In the genomic region with DNA sequence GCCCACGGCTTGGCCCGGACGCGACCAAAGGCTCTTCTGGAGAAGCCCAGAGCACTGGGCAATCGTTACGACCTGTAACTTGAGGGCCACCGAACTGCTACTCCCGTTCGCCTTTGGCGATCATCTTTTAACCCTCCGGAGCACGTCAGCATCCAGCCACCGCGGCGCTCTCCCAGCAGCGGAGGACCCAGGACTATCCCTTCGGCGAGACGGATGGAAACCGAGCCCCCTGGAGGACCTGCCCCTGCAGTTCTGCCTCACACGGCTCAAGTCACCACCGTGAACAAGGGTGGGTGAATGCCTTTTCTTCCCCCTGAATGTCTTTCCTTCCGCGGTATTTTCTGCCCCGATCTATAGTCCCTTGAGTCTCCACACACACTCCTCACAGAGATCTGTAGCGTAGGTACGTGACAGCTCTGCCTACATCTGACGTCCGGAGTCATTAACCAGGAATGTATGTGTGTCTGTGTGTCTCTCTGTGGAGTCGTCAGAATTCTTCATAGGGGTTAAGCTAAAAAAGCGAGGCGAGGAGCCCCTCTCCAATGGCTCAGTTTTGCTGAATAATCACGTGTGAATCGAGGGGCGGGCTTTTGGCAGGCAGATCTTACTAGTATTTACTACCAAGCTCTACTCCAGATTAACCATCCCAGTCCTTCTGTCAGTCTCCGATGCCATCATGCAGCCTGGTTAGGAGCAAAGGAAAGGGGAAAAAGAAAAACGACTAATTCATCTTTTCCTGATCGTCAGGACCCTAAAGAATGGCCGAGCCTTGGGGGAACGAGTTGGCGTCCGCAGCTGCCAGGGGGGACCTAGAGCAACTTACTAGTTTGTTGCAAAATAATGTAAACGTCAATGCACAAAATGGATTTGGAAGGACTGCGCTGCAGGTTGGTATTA, we compare ENCODE assay signal across 8 cellular contexts. TPM values are rescaled to one million over a fixed set of nuclear protein-coding genes. Genes with fewer than 3 reads are reported as not detected.
DNase-seq lines count a peak whose midpoint lies in the region; ATAC-seq and TF ChIP-seq lines count a peak whose summit lies in the region.

A gene (plus strand): TSS at position 635 of the 897 bp plus-strand sequence. CDS start 124 bp downstream, at position 759.

- peak within 1 kb of the TSS; percentile 93 for H3K9ac ChIP-seq in GM23248

- H3K27ac ChIP-seq in GM23248 (peak within 1 kb of the TSS; percentile 96), KOPT-K1 (ENCODE audit: low read depth, low read length, poor library complexity, severe bottlenecking) (peak within 1 kb of the TSS; percentile 98), PC-9 (peak within 1 kb of the TSS; percentile 24; the same call in 1 of the 2 replicates)

- peak; percentile 97 for DNase-seq in EL
- peak; percentile 92 for DNase-seq in GM23248
- DNase-seq in PC-9: peak; percentile 37 to 69
- DNase-seq in activated T-helper 2 cell treated with anti-CD3 and anti-CD28 coated beads, Interferon-gamma antibody, Interleukin-2, Interleukin-4, amounts not matched to agents 10 μg/mL and 5 μg/mL and 100 μg/mL, durations not matched to agents 14 hours and 24 hours and 36 hours (ENCODE audit: low spot score): peak; percentile 52
- peak; percentile 93 for DNase-seq in fibroblast of mammary gland (ENCODE audit: low read depth)
- peak; percentile 17 to 76 (median 49) for DNase-seq in naive thymus-derived CD8-positive, alpha-beta T cell
- no peak for DNase-seq in type B pancreatic cell (ENCODE audit: extremely low spot score, unreplicated experiment)

- in situ Hi-C loops in GM23248 (cut with MboI): no loop called here

- H3F3A ChIP-seq in GM23248 (ENCODE audit: insufficient read depth) (peaks cover 33% of the 10 kb centered on the region), PC-9 (ENCODE audit: insufficient read depth, low read depth) (peaks cover 18% of the 10 kb centered on the region)

- peak within 1 kb of the TSS; percentile 95 for H3K4me3 Mint-ChIP-seq in activated T-helper 2 cell treated with anti-CD3 and anti-CD28 coated beads, Interferon-gamma antibody, Interleukin-2, Interleukin-4, amounts not matched to agents 10 μg/mL and 5 μg/mL and 100 μg/mL, durations not matched to agents 14 hours and 24 hours and 36 hours (ENCODE audit: low read depth)
- peak within 1 kb of the TSS; percentile 90 to 99 (median 98) for H3K4me3 Mint-ChIP-seq in naive thymus-derived CD8-positive, alpha-beta T cell
- peak within 1 kb of the TSS; percentile 92 for H3K4me3 Mint-ChIP-seq in type B pancreatic cell

- H3K27me3 ChIP-seq in GM23248 (replicated peaks; ENCODE audit: insufficient read depth) (no peaks in the 10 kb centered on the region), PC-9 (ENCODE audit: insufficient read depth, low read depth) (no peaks in the 10 kb centered on the region)

- ATAC-seq in naive thymus-derived CD8-positive, alpha-beta T cell: peak; percentile 27 to 33

- H3K4me2 ChIP-seq in GM23248 (ENCODE audit: unreplicated experiment): peak within 1 kb of the TSS; percentile 89
- H3K4me2 ChIP-seq in PC-9: peak within 1 kb of the TSS; percentile 82

- H3K9me2 ChIP-seq in GM23248 (ENCODE audit: insufficient read depth) (no peaks in the 10 kb centered on the region), PC-9 (ENCODE audit: insufficient read depth) (no peaks in the 10 kb centered on the region)

- H3K79me2 ChIP-seq in GM23248 (ENCODE audit: insufficient read depth): peaks cover 52% of the 10 kb centered on the region
- no peaks in the 10 kb centered on the region for H3K79me2 ChIP-seq in PC-9 (ENCODE audit: low read depth)

- H2AFZ ChIP-seq in GM23248 (peak within 1 kb of the TSS; percentile 92), PC-9 (peak within 1 kb of the TSS; percentile 99)

- CTCF ChIA-PET in PC-9 (lab: Charles Lee): interaction anchor here (0.6 kb wide), 1 partner anchor 246 kb away, joined by 4 read pairs; no protein-coding TSS in a partner anchor

- H4K20me1 ChIP-seq in GM23248 (ENCODE audit: insufficient read depth): no peaks in the 10 kb centered on the region
- H4K20me1 ChIP-seq in PC-9 (ENCODE audit: insufficient read depth): no peaks in the 10 kb centered on the region

- TF ChIP-seq CTCF in PC-9 (conservative IDR thresholded peaks at IDR 0.05) (no peak), fibroblast of mammary gland (conservative IDR thresholded peaks at IDR 0.05; ENCODE audit: control insufficient read depth, insufficient read depth, low read depth, low read length) (no peak), type B pancreatic cell (conservative IDR thresholded peaks at IDR 0.05) (peak; percentile 28)

- 1% methylated on average over 44 of the region's 44 CpGs for WGBS in GM23248 (ENCODE audit: low coverage in 1 of 2, low lambda C conversion rate in 2 of 2, missing lambda C conversion rate in 2 of 2), 2 experiments

- H3K27ac Mint-ChIP-seq in activated T-helper 2 cell treated with anti-CD3 and anti-CD28 coated beads, Interferon-gamma antibody, Interleukin-2, Interleukin-4, amounts not matched to agents 10 μg/mL and 5 μg/mL and 100 μg/mL, durations not matched to agents 14 hours and 24 hours and 36 hours: peak within 1 kb of the TSS; percentile 96
- peak within 1 kb of the TSS; percentile 28 to 95 (median 92) for H3K27ac Mint-ChIP-seq in naive thymus-derived CD8-positive, alpha-beta T cell
- H3K27ac Mint-ChIP-seq in type B pancreatic cell: peak within 1 kb of the TSS; percentile 87

- POLR2A ChIA-PET in PC-9 (lab: Charles Lee; ENCODE audit: unreplicated experiment): interaction anchor here (0.5 kb wide), 1 partner anchor 94 kb away, joined by 3 read pairs; no protein-coding TSS in a partner anchor
- POLR2A ChIA-PET in naive thymus-derived CD8-positive, alpha-beta T cell (lab: Charles Lee): interaction anchor here (2.7 to 4.0 kb wide), 3 partner anchors 8 to 266 kb away, joined by 9 to 49 read pairs (median 30); a partner anchor contains a TSS

- H3K9me3 Mint-ChIP-seq in activated T-helper 2 cell treated with anti-CD3 and anti-CD28 coated beads, Interferon-gamma antibody, Interleukin-2, Interleukin-4, amounts not matched to agents 10 μg/mL and 5 μg/mL and 100 μg/mL, durations not matched to agents 14 hours and 24 hours and 36 hours: no peaks in the 10 kb centered on the region
- no peaks in the 10 kb centered on the region for H3K9me3 Mint-ChIP-seq in naive thymus-derived CD8-positive, alpha-beta T cell
- H3K9me3 Mint-ChIP-seq in type B pancreatic cell: no peaks in the 10 kb centered on the region

- H3K4me3 ChIP-seq in GM23248 (peak within 1 kb of the TSS; percentile 96), PC-9 (peak within 1 kb of the TSS; percentile 86), fibroblast of mammary gland (ENCODE audit: control insufficient read depth, low read depth, low read length) (peak within 1 kb of the TSS; percentile 97)

- H3K36me3 Mint-ChIP-seq in activated T-helper 2 cell treated with anti-CD3 and anti-CD28 coated beads, Interferon-gamma antibody, Interleukin-2, Interleukin-4, amounts not matched to agents 10 μg/mL and 5 μg/mL and 100 μg/mL, durations not matched to agents 14 hours and 24 hours and 36 hours (ENCODE audit: low read depth): peaks cover 35% of the 10 kb centered on the region
- no peaks in the 10 kb centered on the region for H3K36me3 Mint-ChIP-seq in naive thymus-derived CD8-positive, alpha-beta T cell
- no peaks in the 10 kb centered on the region for H3K36me3 Mint-ChIP-seq in type B pancreatic cell

- H3K36me3 ChIP-seq in GM23248 (ENCODE audit: low read depth) (no peaks in the 10 kb centered on the region), KOPT-K1 (ENCODE audit: insufficient read depth, low read length) (peaks cover 27% of the 10 kb centered on the region), PC-9 (ENCODE audit: low read depth) (no peaks in the 10 kb centered on the region)

- peaks cover 23% of the 10 kb centered on the region for H3K27me3 Mint-ChIP-seq in activated T-helper 2 cell treated with anti-CD3 and anti-CD28 coated beads, Interferon-gamma antibody, Interleukin-2, Interleukin-4, amounts not matched to agents 10 μg/mL and 5 μg/mL and 100 μg/mL, durations not matched to agents 14 hours and 24 hours and 36 hours (ENCODE audit: low read depth)
- peaks cover 4 to 17% (median 4%) of the 10 kb centered on the region in 5 donors for H3K27me3 Mint-ChIP-seq in naive thymus-derived CD8-positive, alpha-beta T cell
- H3K27me3 Mint-ChIP-seq in type B pancreatic cell: peaks cover 83% of the 10 kb centered on the region

- H3K9me3 ChIP-seq in GM23248 (ENCODE audit: low read depth) (no peaks in the 10 kb centered on the region), KOPT-K1 (ENCODE audit: insufficient read depth, low read length, poor library complexity, severe bottlenecking) (no peaks in the 10 kb centered on the region), PC-9 (ENCODE audit: insufficient read depth, low read depth) (no peaks in the 10 kb centered on the region)

- intact Hi-C loops in PC-9 (cut with micrococcal nuclease; ENCODE audit: unreplicated experiment): loop anchor here (5.0 kb wide), 4 partner anchors 43 to 167 kb away; no protein-coding TSS in a partner anchor
- intact Hi-C loops in activated T-helper 2 cell treated with anti-CD3 and anti-CD28 coated beads, Interferon-gamma antibody, Interleukin-2, Interleukin-4, amounts not matched to agents 10 μg/mL and 5 μg/mL and 100 μg/mL, durations not matched to agents 14 hours and 24 hours and 36 hours (cut with micrococcal nuclease): loop anchor here (1.0 to 10.0 kb wide), 8 partner anchors 7 to 575 kb away; a partner anchor contains a TSS

- H3K4me1 Mint-ChIP-seq in activated T-helper 2 cell treated with anti-CD3 and anti-CD28 coated beads, Interferon-gamma antibody, Interleukin-2, Interleukin-4, amounts not matched to agents 10 μg/mL and 5 μg/mL and 100 μg/mL, durations not matched to agents 14 hours and 24 hours and 36 hours (ENCODE audit: low read depth): peaks cover 28% of the 10 kb centered on the region
- H3K4me1 Mint-ChIP-seq in naive thymus-derived CD8-positive, alpha-beta T cell: peaks cover 9 to 28% (median 20%) of the 10 kb centered on the region in 4 donors
- peaks cover 8% of the 10 kb centered on the region for H3K4me1 Mint-ChIP-seq in type B pancreatic cell (ENCODE audit: unreplicated experiment)

- H3K4me1 ChIP-seq in GM23248 (ENCODE audit: insufficient read depth): peaks cover 25% of the 10 kb centered on the region; the same call in 1 of the 2 replicates
- peaks cover 24% of the 10 kb centered on the region for H3K4me1 ChIP-seq in PC-9 (replicated peaks; ENCODE audit: insufficient read depth)

- no TSS peak for BruUV-seq in PC-9 (replicated peaks; lab: Mats Ljungman, UMichigan)

RNA-seq across cellular contexts. Expression of the gene that starts here (rescaled TPM):
- 17.3 and 19.2 TPM in 2 replicates for total RNA-seq in GM23248 (2014; rRNA removed; shearing (Covaris generic))
- 11.7 and 12.6 TPM in 2 replicates for polyA plus RNA-seq in GM23248 (2016; fragmentation: Nextera tagmentation; extraction: Ambion mirVana)
- total RNA-seq in PC-9 (2021): 16.1 and 17.1 TPM in 2 replicates
- total RNA-seq in activated T-helper 2 cell treated with anti-CD3 and anti-CD28 coated beads, Interferon-gamma antibody, Interleukin-2, Interleukin-4, amounts not matched to agents 10 μg/mL and 5 μg/mL and 100 μg/mL, durations not matched to agents 14 hours and 24 hours and 36 hours: 14.5 and 15.1 TPM in 2 replicates
- total RNA-seq in naive thymus-derived CD8-positive, alpha-beta T cell: 1 to 10 TPM; 4.0 to 4.7 TPM
- polyA plus RNA-seq in naive thymus-derived CD8-positive, alpha-beta T cell: 1 to 10 TPM; 3.9 to 6.6 (median 6.0) TPM
- 1.5 and 2.4 TPM in 2 replicates for total RNA-seq in type B pancreatic cell (ENCODE audit: low replicate concordance)

Comparison
In these comparisons a context has a peak if more than half of its experiments do, and no peak if none do; other contexts are left out.
1. H3K27ac ChIP-seq: peak in every context shown above with its lines; median percentile 98 in KOPT-K1; 96 in GM23248; 24 in PC-9.